10 cellular contexts compared by ENCODE assay signal in the genomic region with DNA sequence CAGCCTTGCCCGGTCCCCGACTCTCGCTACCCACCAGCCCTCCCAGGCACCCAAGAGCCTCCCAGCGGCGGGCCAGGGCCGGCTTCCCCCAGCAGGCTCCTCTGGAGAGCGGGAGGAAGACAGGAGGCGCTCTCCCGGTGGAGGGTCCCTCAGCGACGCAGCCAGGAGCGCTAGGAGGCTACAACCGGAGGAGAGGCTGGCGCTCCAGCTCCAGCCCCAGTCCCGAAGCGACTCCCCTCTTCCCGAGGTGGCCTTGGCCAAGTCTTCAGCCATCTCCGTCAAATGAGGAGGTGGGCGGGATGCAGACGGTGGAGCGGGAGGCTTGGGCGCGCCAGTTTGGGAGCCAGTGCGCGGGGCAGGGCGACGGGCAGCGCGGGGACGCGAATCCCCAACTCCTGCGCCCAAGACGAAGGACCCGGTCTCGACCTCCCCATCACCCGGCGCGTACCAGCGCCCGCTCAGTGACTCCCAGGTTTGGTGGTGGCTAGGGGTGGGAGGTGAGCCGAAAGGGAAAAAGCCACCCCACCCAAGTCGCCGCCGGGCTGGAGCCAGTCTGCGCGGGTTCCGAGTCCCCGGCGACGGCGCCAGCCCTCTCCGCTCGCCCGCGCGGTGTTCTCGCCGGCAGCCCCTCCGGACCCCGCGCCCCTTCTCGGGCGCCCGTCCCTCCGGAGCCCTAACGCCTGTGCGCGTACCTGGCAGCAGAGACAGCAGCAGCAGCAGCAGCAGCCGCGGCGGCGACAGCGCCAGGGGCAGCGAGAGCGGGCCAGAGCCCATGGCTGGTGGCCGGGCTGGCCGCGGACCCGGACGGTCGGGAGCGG. TPM values are rescaled to one million over a fixed set of nuclear protein-coding genes. Genes with fewer than 3 reads are reported as not detected.
DNase-seq lines count a peak whose midpoint lies in the region; ATAC-seq and TF ChIP-seq lines count a peak whose summit lies in the region.
"Had no signal": no experiment of that assay in that cellular context is flagged by ENCODE, and none has a peak within 500 bp of the region (broad histone marks: within the 10 kb centered on the region; RNA-seq: fewer than 3 reads in every experiment).

No MANE protein-coding gene starts in this region.

- H3K36me3 Mint-ChIP-seq in activated T-cell treated with anti-CD3 and anti-CD28 coated beads, Interleukin-2, amount 50 U/mL, for 72 hours (ENCODE audit: insufficient read depth in 2 of 2) = no peaks in the 10 kb centered on the region
- no peaks in the 10 kb centered on the region for H3K36me3 Mint-ChIP-seq in activated CD4-positive, alpha-beta T cell treated with anti-CD3 and anti-CD28 coated beads, Interleukin-2, amount 10 ng/mL, durations not matched to agents 24 days and 14 days (ENCODE audit: low read depth)

- no peaks in the 10 kb centered on the region for H3K9me3 ChIP-seq in iPS-18c (ENCODE audit: control insufficient read depth, insufficient read depth, low read length)
- no peaks in the 10 kb centered on the region for H3K9me3 ChIP-seq in stomach smooth muscle (ENCODE audit: control insufficient read depth in 2 of 2, low read length in 2 of 2)
- no peaks in the 10 kb centered on the region for H3K9me3 ChIP-seq in thyroid gland

- intact Hi-C loops in thyroid gland (cut with DNase I) = no loop called here
- intact Hi-C loops in activated CD4-positive, alpha-beta T cell treated with anti-CD3 and anti-CD28 coated beads, Interleukin-2, amount 10 ng/mL, durations not matched to agents 24 days and 14 days (cut with micrococcal nuclease) = no loop called here

- peaks cover 52% of the 10 kb centered on the region for H3K27me3 Mint-ChIP-seq in activated T-cell treated with anti-CD3 and anti-CD28 coated beads, Interleukin-2, amount 50 U/mL, for 72 hours (ENCODE audit: low read depth)
- peaks cover 44% of the 10 kb centered on the region for H3K27me3 Mint-ChIP-seq in activated CD4-positive, alpha-beta T cell treated with anti-CD3 and anti-CD28 coated beads, Interleukin-2, amount 10 ng/mL, durations not matched to agents 24 days and 14 days

- peak overlapping the region; percentile 74 for H3K27ac ChIP-seq in stomach smooth muscle (ENCODE audit: low read length)
- H3K27ac ChIP-seq in thyroid gland = no peak overlapping the region

- TF ChIP-seq POLR2A in thyroid gland (IDR thresholded peaks at IDR 0.05) = no peak

- H3K4me3 ChIP-seq in iPS-18c (ENCODE audit: insufficient read depth, low read depth, low read length) = peak overlapping the region; percentile 72
- peak overlapping the region; percentile 64 to 73 for H3K4me3 ChIP-seq in stomach smooth muscle (ENCODE audit: low read length in 2 of 2)
- H3K4me3 ChIP-seq in thyroid gland (replicated peaks in 1 of 3) = peak overlapping the region in 1 of 3 donors; percentile 26

- peak overlapping the region; percentile 21 to 46 for H3K9ac ChIP-seq in stomach smooth muscle (ENCODE audit: low read length in 2 of 2)

- ATAC-seq in activated T-cell treated with anti-CD3 and anti-CD28 coated beads, Interleukin-2, amount 50 U/mL, for 72 hours (replicated peaks in 1 of 2) = peak; percentile 24 to 36
- no peak for ATAC-seq in HG02852 (IDR thresholded peaks at IDR 0.05; ENCODE audit: unreplicated experiment)

- DNase-seq in NCI-H748 (lab: John Stamatoyannopoulos, UW; ENCODE audit: unreplicated experiment) (peak; percentile 54), NCI-H748 treated with DMSO at 0.1 percent for 48 hours (lab: John Stamatoyannopoulos, UW) (no peak), thyroid gland (no peak)
- DNase-seq in activated T-cell treated with anti-CD3 and anti-CD28 coated beads, Interleukin-2, amount 50 U/mL, for 72 hours = peak in 1 of 2 donors; percentile 3
- no peak for DNase-seq in activated CD4-positive, alpha-beta T cell treated with anti-CD3 and anti-CD28 coated beads, Interleukin-2, amount 10 ng/mL, durations not matched to agents 24 days and 14 days
- DNase-seq: NCI-H446 treated with DMSO at 0.1 percent for 48 hours had no signal

- no peaks in the 10 kb centered on the region for H3K9me3 Mint-ChIP-seq in activated T-cell treated with anti-CD3 and anti-CD28 coated beads, Interleukin-2, amount 50 U/mL, for 72 hours
- no peaks in the 10 kb centered on the region for H3K9me3 Mint-ChIP-seq in activated CD4-positive, alpha-beta T cell treated with anti-CD3 and anti-CD28 coated beads, Interleukin-2, amount 10 ng/mL, durations not matched to agents 24 days and 14 days

- peak overlapping the region; percentile 41 to 71 for H3K4me3 Mint-ChIP-seq in activated T-cell treated with anti-CD3 and anti-CD28 coated beads, Interleukin-2, amount 50 U/mL, for 72 hours
- H3K4me3 Mint-ChIP-seq in activated CD4-positive, alpha-beta T cell treated with anti-CD3 and anti-CD28 coated beads, Interleukin-2, amount 10 ng/mL, durations not matched to agents 24 days and 14 days = no peak overlapping the region

- H3K4me1 Mint-ChIP-seq in activated T-cell treated with anti-CD3 and anti-CD28 coated beads, Interleukin-2, amount 50 U/mL, for 72 hours (ENCODE audit: low read depth) = peaks cover 5% of the 10 kb centered on the region
- H3K4me1 Mint-ChIP-seq in activated CD4-positive, alpha-beta T cell treated with anti-CD3 and anti-CD28 coated beads, Interleukin-2, amount 10 ng/mL, durations not matched to agents 24 days and 14 days = peaks cover 2% of the 10 kb centered on the region

- H3K4me1 ChIP-seq in stomach smooth muscle (ENCODE audit: control insufficient read depth, insufficient read depth, low read length) (peaks cover 27% of the 10 kb centered on the region), thyroid gland (peaks cover 6 to 13% of the 10 kb centered on the region in 2 donors)

- H3K27ac Mint-ChIP-seq in activated T-cell treated with anti-CD3 and anti-CD28 coated beads, Interleukin-2, amount 50 U/mL, for 72 hours = no peak overlapping the region
- no peak overlapping the region for H3K27ac Mint-ChIP-seq in activated CD4-positive, alpha-beta T cell treated with anti-CD3 and anti-CD28 coated beads, Interleukin-2, amount 10 ng/mL, durations not matched to agents 24 days and 14 days

- no peak for TF ChIP-seq CTCF in thyroid gland (IDR thresholded peaks at IDR 0.05)

- H3K27me3 ChIP-seq in stomach smooth muscle (ENCODE audit: control insufficient read depth in 1 of 2, insufficient read depth in 2 of 2, low read length in 2 of 2) (peaks cover 2 to 4% of the 10 kb centered on the region in 2 donors), thyroid gland (peaks cover 9% of the 10 kb centered on the region)

- H3K36me3 ChIP-seq in stomach smooth muscle (ENCODE audit: control insufficient read depth in 2 of 2, insufficient read depth in 2 of 2, low read length in 2 of 2) (peaks cover 0 to 3% of the 10 kb centered on the region in 2 donors), thyroid gland (no peaks in the 10 kb centered on the region)

- 1% methylated on average over 14 of the region's 82 CpGs; no CpG with 5 or more reads in 1 of the 2 donors for WGBS in thyroid gland, 2 donors

RNA-seq across cellular contexts. Expression of gene CHRNA3, which starts 0.6 kb away (rescaled TPM):
- total RNA-seq in activated T-cell treated with anti-CD3 and anti-CD28 coated beads, Interleukin-2, amount 50 U/mL, for 72 hours = not detected
- total RNA-seq in thyroid gland = under 1 TPM in 2 of 4 donors, not detected in 2; 0.27 to 0.93 TPM
- total RNA-seq in activated CD4-positive, alpha-beta T cell treated with anti-CD3 and anti-CD28 coated beads, Interleukin-2, amount 10 ng/mL, durations not matched to agents 24 days and 14 days = not detected in 2 replicates
- total RNA-seq: dermis microvascular lymphatic vessel endothelial cell had no signal

RNA-seq across cellular contexts. Expression of gene CHRNB4, which starts 20.8 kb away (rescaled TPM):
- total RNA-seq in activated T-cell treated with anti-CD3 and anti-CD28 coated beads, Interleukin-2, amount 50 U/mL, for 72 hours = not detected
- total RNA-seq in thyroid gland = not detected
- not detected in 2 replicates for total RNA-seq in activated CD4-positive, alpha-beta T cell treated with anti-CD3 and anti-CD28 coated beads, Interleukin-2, amount 10 ng/mL, durations not matched to agents 24 days and 14 days
- total RNA-seq: dermis microvascular lymphatic vessel endothelial cell had no signal

RNA-seq across cellular contexts. Expression of gene CHRNA5, which starts 54.9 kb away (rescaled TPM):
- 1 to 10 TPM; 2.6 to 3.1 TPM for total RNA-seq in activated T-cell treated with anti-CD3 and anti-CD28 coated beads, Interleukin-2, amount 50 U/mL, for 72 hours
- total RNA-seq in thyroid gland = under 1 TPM in 1 of 4 donors, not detected in 3; 0.33 TPM
- total RNA-seq in activated CD4-positive, alpha-beta T cell treated with anti-CD3 and anti-CD28 coated beads, Interleukin-2, amount 10 ng/mL, durations not matched to agents 24 days and 14 days = 8.9 and 10.1 TPM in 2 replicates
